Comparison of ENCODE assay signal across 21 cellular contexts in genomic region chr2:66563473-66563872, GRCh38.
"Had no signal": no experiment of that assay in that cellular context is flagged by ENCODE, and none has a peak within 500 bp of the region (broad histone marks: within the 10 kb centered on the region; RNA-seq: fewer than 3 reads in every experiment).

No MANE protein-coding gene starts in this region.

- H3K9me3 Mint-ChIP-seq: activated naive CD4-positive, alpha-beta T cell treated with anti-CD3 and anti-CD28 coated beads, Interleukin-2, amount 50 U/mL, for 24 hours; natural killer cell treated with Interleukin-12 subunit alpha and Interleukin-12 subunit beta and Interleukin-15 and Interleukin-18, amount 100 ng/mL, for 72 hours had no signal

- ATAC-seq: esophagus mucosa; natural killer cell treated with Interleukin-12 subunit alpha and Interleukin-12 subunit beta and Interleukin-15 and Interleukin-18, amount 100 ng/mL, for 72 hours had no signal

- H3K4me3 Mint-ChIP-seq: activated naive CD4-positive, alpha-beta T cell treated with anti-CD3 and anti-CD28 coated beads, Interleukin-2, amount 50 U/mL, for 24 hours; natural killer cell treated with Interleukin-12 subunit alpha and Interleukin-12 subunit beta and Interleukin-15 and Interleukin-18, amount 100 ng/mL, for 72 hours had no signal

- H3K36me3 ChIP-seq: ascending aorta, uterus, WERI-Rb-1 had no signal

- H3K9me3 ChIP-seq: ascending aorta, tibial artery, uterus had no signal

- H3K27ac ChIP-seq: ascending aorta, tibial artery, WERI-Rb-1 had no signal

- H3K4me1 Mint-ChIP-seq: activated naive CD4-positive, alpha-beta T cell treated with anti-CD3 and anti-CD28 coated beads, Interleukin-2, amount 50 U/mL, for 24 hours had no signal

- H3K27ac Mint-ChIP-seq: activated naive CD4-positive, alpha-beta T cell treated with anti-CD3 and anti-CD28 coated beads, Interleukin-2, amount 50 U/mL, for 24 hours; natural killer cell treated with Interleukin-12 subunit alpha and Interleukin-12 subunit beta and Interleukin-15 and Interleukin-18, amount 100 ng/mL, for 72 hours had no signal

- H3K36me3 Mint-ChIP-seq: activated naive CD4-positive, alpha-beta T cell treated with anti-CD3 and anti-CD28 coated beads, Interleukin-2, amount 50 U/mL, for 24 hours; natural killer cell treated with Interleukin-12 subunit alpha and Interleukin-12 subunit beta and Interleukin-15 and Interleukin-18, amount 100 ng/mL, for 72 hours had no signal

- DNase-seq: activated CD4-positive, alpha-beta T cell treated with anti-CD3 and anti-CD28 coated beads for 1 hour; activated CD8-positive, alpha-beta memory T cell treated with anti-CD3 and anti-CD28 coated beads for 24 hours; activated CD8-positive, alpha-beta memory T cell treated with anti-CD3 and anti-CD28 coated beads, Interleukin-2, amount 50 U/mL, for 48 hours; activated gamma-delta T cell; activated T-cell treated with anti-CD3 and anti-CD28 coated beads, Interleukin-2, amount 50 U/mL, for 48 hours; effector CD4-positive, alpha-beta T cell; occipital lobe; posterior cingulate gyrus; stimulated activated CD4-positive, alpha-beta T cell treated with anti-CD3 and anti-CD28 coated beads, Interleukin-12 subunit alpha, Interleukin-12 subunit beta, amount 100 ng/mL, for 4 hours; stimulated activated CD4-positive, alpha-beta T cell treated with anti-CD3 and anti-CD28 coated beads, Interleukin-1b, Interleukin-23, amount 100 ng/mL, for 48 hours; stimulated activated naive CD4-positive, alpha-beta T cell treated with Interleukin-2 at 50 U/mL for 16 hours; substantia nigra; T-helper 2 cell; tibial artery; uterus; WERI-Rb-1 had no signal

- H3K4me3 ChIP-seq: ascending aorta, lung, tibial artery, uterus had no signal

- H3K27me3 ChIP-seq: ascending aorta, tibial artery, uterus had no signal
